ENCODE assay signal across 1 cellular context in genomic region chr7:116463956-116464355, GRCh38.
TF ChIP-seq lines count a peak whose summit lies in the region.

No MANE protein-coding gene starts in this region.

TF ChIP-seq in IMR-90, 13 proteins besides CTCF, POLR2A, EP300 and RAD21:
- no peak for TF ChIP-seq MAZ (IDR thresholded peaks at IDR 0.05; ENCODE audit: borderline replicate concordance, low read depth, low read length)
- TF ChIP-seq MXI1 (IDR thresholded peaks at IDR 0.05; ENCODE audit: borderline replicate concordance, low read depth, low read length): no peak
- TF ChIP-seq SMC3 (IDR thresholded peaks at IDR 0.05; ENCODE audit: low read depth, low read length): no peak
- no peak for TF ChIP-seq RFX5 (IDR thresholded peaks at IDR 0.05; ENCODE audit: low read depth, low read length)
- TF ChIP-seq RCOR1 (IDR thresholded peaks at IDR 0.05; ENCODE audit: insufficient replicate concordance, low read length): no peak
- TF ChIP-seq BHLHE40 (IDR thresholded peaks at IDR 0.05; ENCODE audit: low read depth, low read length): no peak
- TF ChIP-seq USF2 (IDR thresholded peaks at IDR 0.05; ENCODE audit: low read depth, low read length): no peak
- TF ChIP-seq NFE2L2 (IDR thresholded peaks at IDR 0.05; ENCODE audit: low read depth, low read length): no peak
- no peak for TF ChIP-seq MAFK (IDR thresholded peaks at IDR 0.05; ENCODE audit: low read depth, low read length)
TF ChIP-seq in IMR-90: peak in this region for 0.
